Comparison of ENCODE assay signal across 8 cellular contexts in the genomic region with DNA sequence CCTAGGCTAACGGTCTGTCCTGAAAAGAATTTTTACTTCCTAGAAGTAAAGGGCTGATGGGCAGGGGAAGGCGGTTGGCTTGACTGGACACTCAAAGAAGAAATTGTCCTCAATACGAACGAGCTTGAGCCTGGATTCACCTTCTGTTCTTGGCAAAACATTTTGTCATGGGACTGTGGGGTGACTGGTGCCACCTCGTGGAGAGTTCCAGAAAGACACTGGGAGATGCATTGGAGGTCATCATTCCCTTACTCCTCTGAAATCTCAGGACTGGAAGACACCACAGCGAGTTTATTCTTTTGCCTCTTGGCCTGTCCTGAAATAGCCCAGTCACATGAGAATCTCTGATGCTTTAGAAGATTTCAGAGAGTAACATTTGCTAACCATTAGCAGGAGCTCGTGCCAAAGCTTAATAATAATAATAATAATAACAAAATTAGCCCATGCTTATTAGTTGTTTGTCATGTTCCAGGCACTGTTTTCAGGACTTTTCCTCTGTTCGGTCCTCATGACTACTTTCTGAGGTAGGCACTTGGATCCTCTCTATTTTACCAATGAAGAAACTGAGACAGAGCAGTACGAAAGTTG. TPM values are rescaled to one million over a fixed set of nuclear protein-coding genes. Genes with fewer than 3 reads are reported as not detected.
DNase-seq lines count a peak whose midpoint lies in the region; ATAC-seq and TF ChIP-seq lines count a peak whose summit lies in the region.

No MANE protein-coding gene starts in this region.

- CTCF ChIA-PET in activated naive CD4-positive, alpha-beta T cell treated with anti-CD3 and anti-CD28 coated beads for 36 hours (lab: Charles Lee) = interaction anchor here (0.7 to 3.6 kb wide), 16 partner anchors 9 to 333 kb away, joined by 3 to 47 read pairs (median 4); partner anchors contain the start of genes SLC9A4 and TMEM182

- H4K20me1 ChIP-seq in OCI-LY1 (ENCODE audit: insufficient read depth, low read length) = no peaks in the 10 kb centered on the region

- ATAC-seq in GM19467 (IDR thresholded peaks at IDR 0.05; ENCODE audit: unreplicated experiment) = peak; percentile 79

- H3K9me2 ChIP-seq in OCI-LY1 (ENCODE audit: low read depth, low read length) = no peaks in the 10 kb centered on the region

- H2AFZ ChIP-seq in OCI-LY1 (ENCODE audit: low read length) = no peak overlapping the region

- peak; percentile 37 for DNase-seq in DMS153 (lab: John Stamatoyannopoulos, UW)
- peak in 1 of 2 experiments; percentile 68 for DNase-seq in HL-60 (ENCODE audit: low read depth in 1 of 2, low spot score in 1 of 2)
- peak; percentile 60 for DNase-seq in activated naive CD4-positive, alpha-beta T cell treated with anti-CD3 and anti-CD28 coated beads for 36 hours
- DNase-seq in head of caudate nucleus = peak in 41 of 42 donors; percentile 22 to 84 (median 63)
- DNase-seq in prostate gland (ENCODE audit: low spot score) = peak; percentile 61
- no peak for DNase-seq in effector CD8-positive, alpha-beta T cell (lab: John Stamatoyannopoulos, UW)

- TF ChIP-seq POLR2A in prostate gland (IDR thresholded peaks at IDR 0.05) = no peak

- no peak overlapping the region for H3K4me2 ChIP-seq in OCI-LY1 (ENCODE audit: low read length)

- no peaks in the 10 kb centered on the region for H3K4me1 ChIP-seq in OCI-LY1 (ENCODE audit: insufficient read depth, low read length, severe bottlenecking)
- H3K4me1 ChIP-seq in prostate gland (replicated peaks) = no peaks in the 10 kb centered on the region

- H3K79me2 ChIP-seq in OCI-LY1 (ENCODE audit: insufficient read depth, low read length) = no peaks in the 10 kb centered on the region

- H3K27ac Mint-ChIP-seq in activated naive CD4-positive, alpha-beta T cell treated with anti-CD3 and anti-CD28 coated beads for 36 hours = no peak overlapping the region

- H3K27me3 Mint-ChIP-seq in activated naive CD4-positive, alpha-beta T cell treated with anti-CD3 and anti-CD28 coated beads for 36 hours (ENCODE audit: low read depth) = no peaks in the 10 kb centered on the region

- H3K4me3 ChIP-seq in HL-60 (replicated peaks; ENCODE audit: insufficient read depth, low read length) (no peak overlapping the region), OCI-LY1 (ENCODE audit: low read depth, low read length, poor library complexity, severe bottlenecking) (no peak overlapping the region), prostate gland (no peak overlapping the region)

- H3K4me1 Mint-ChIP-seq in activated naive CD4-positive, alpha-beta T cell treated with anti-CD3 and anti-CD28 coated beads for 36 hours (ENCODE audit: low read depth) = peaks cover 14% of the 10 kb centered on the region

- no peaks in the 10 kb centered on the region for H3F3A ChIP-seq in OCI-LY1 (ENCODE audit: insufficient read depth, low read length)

- no peak overlapping the region for H3K9ac ChIP-seq in OCI-LY1 (ENCODE audit: low read length)

- H3K27ac ChIP-seq in HL-60 (replicated peaks) (no peak overlapping the region), OCI-LY1 (ENCODE audit: low read depth, low read length, poor library complexity, severe bottlenecking) (no peak overlapping the region), prostate gland (no peak overlapping the region)

- 46% methylated on average over 9 of the region's 9 CpGs for WGBS in prostate gland

- peaks cover 15% of the 10 kb centered on the region for H3K9me3 Mint-ChIP-seq in activated naive CD4-positive, alpha-beta T cell treated with anti-CD3 and anti-CD28 coated beads for 36 hours

- no peak overlapping the region for H3K4me3 Mint-ChIP-seq in activated naive CD4-positive, alpha-beta T cell treated with anti-CD3 and anti-CD28 coated beads for 36 hours

- TF ChIP-seq CTCF in HL-60 (IDR thresholded peaks at IDR 0.05; ENCODE audit: insufficient read depth, low read length) (peak; percentile 67), OCI-LY1 (IDR thresholded peaks at IDR 0.05; ENCODE audit: low read length) (peak; percentile 78), prostate gland (IDR thresholded peaks at IDR 0.05) (peak; percentile 14 to 74 (median 70))

- H3K27me3 ChIP-seq in HL-60 (ENCODE audit: insufficient read depth, poor library complexity, severe bottlenecking) (no peaks in the 10 kb centered on the region), OCI-LY1 (ENCODE audit: insufficient read depth, low read length) (no peaks in the 10 kb centered on the region), prostate gland (replicated peaks; ENCODE audit: insufficient read depth) (no peaks in the 10 kb centered on the region)

- peaks cover 3% of the 10 kb centered on the region; the same call in 1 of the 2 replicates for H3K36me3 ChIP-seq in OCI-LY1 (ENCODE audit: insufficient read depth, low read length)
- no peaks in the 10 kb centered on the region for H3K36me3 ChIP-seq in prostate gland

- H3K9me3 ChIP-seq in OCI-LY1 (ENCODE audit: low read length) = peaks cover 7% of the 10 kb centered on the region
- H3K9me3 ChIP-seq in prostate gland = no peaks in the 10 kb centered on the region

- intact Hi-C loops in activated naive CD4-positive, alpha-beta T cell treated with anti-CD3 and anti-CD28 coated beads for 36 hours (cut with micrococcal nuclease) = loop anchor here (1.0 kb wide), 3 partner anchors 53 to 333 kb away; partner anchors contain the start of gene SLC9A4
- intact Hi-C loops in head of caudate nucleus (cut with DNase I) (no loop called here), prostate gland (cut with DNase I) (loop anchor here (2.0 to 10.0 kb wide), 2 partner anchors 54 to 332 kb away; partner anchors contain the start of gene SLC9A4)

- peaks cover 22% of the 10 kb centered on the region for H3K36me3 Mint-ChIP-seq in activated naive CD4-positive, alpha-beta T cell treated with anti-CD3 and anti-CD28 coated beads for 36 hours (ENCODE audit: low read depth)

RNA-seq across cellular contexts. Expression of gene TMEM182, which starts 44.5 kb away (rescaled TPM):
- total RNA-seq in activated naive CD4-positive, alpha-beta T cell treated with anti-CD3 and anti-CD28 coated beads for 36 hours = 1 to 10 TPM; 4.9 to 6.3 TPM
- total RNA-seq in prostate gland = 1 to 10 TPM; 2.0 to 4.3 TPM
